Comparison of ENCODE assay signal across 22 cellular contexts in the genomic region with DNA sequence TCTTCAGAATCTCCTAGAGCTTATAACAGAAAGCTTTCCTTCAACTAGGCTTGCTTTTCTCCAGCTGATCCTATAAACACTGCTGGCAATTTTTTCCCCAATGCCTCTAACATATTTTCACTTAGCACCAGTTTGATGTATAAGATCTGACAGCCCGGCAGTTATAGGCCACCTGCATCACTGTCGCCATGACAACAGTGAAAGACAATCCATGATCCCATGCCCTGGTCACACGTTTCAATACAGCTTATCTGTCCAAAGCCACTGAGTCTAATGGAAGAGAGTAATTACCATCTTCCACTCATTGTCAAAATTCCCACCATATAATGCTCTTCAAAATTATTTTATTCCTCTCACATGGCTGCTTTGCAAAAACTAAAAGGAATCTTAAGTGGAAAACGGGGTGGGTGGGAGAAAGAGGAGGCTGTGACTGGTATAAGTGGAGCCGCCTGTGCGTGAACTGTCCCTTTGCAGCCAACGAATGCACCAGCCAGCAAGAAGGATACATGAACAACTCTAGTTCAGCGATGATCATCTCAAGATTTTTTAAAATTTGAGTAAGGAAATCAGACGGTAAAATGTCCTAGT. TPM values are rescaled to one million over a fixed set of nuclear protein-coding genes. Genes with fewer than 3 reads are reported as not detected.
DNase-seq lines count a peak whose midpoint lies in the region; ATAC-seq and TF ChIP-seq lines count a peak whose summit lies in the region.
"Had no signal": no experiment of that assay in that cellular context is flagged by ENCODE, and none has a peak within 500 bp of the region (broad histone marks: within the 10 kb centered on the region; RNA-seq: fewer than 3 reads in every experiment).

No MANE protein-coding gene starts in this region.

- DNase-seq in DMS153 (lab: John Stamatoyannopoulos, UW) (peak; percentile 50), DMS153 treated with DMSO at 0.1 percent for 48 hours (lab: John Stamatoyannopoulos, UW; ENCODE audit: unreplicated experiment) (no peak), NCI-H1417 treated with DMSO at 0.1 percent for 48 hours (lab: John Stamatoyannopoulos, UW) (peak; percentile 53), WERI-Rb-1 (peak; percentile 77), neuronal stem cell (ENCODE audit: low spot score) (peak; percentile 48), hypothalamus (lab: John Stamatoyannopoulos, UW) (no peak), tibial nerve (ENCODE audit: low spot score in 2 of 2) (no peak)
- DNase-seq: 8988T; activated CD4-positive, alpha-beta T cell treated with anti-CD3 and anti-CD28 coated beads, Interleukin-2, amount 50 U/mL, for 48 hours; activated gamma-delta T cell; adrenal gland; dorsolateral prefrontal cortex; KG1; kidney glomerular epithelial cell; naive thymus-derived CD8-positive, alpha-beta T cell; NCI-H1048; NCI-H345; stimulated activated CD4-positive, alpha-beta T cell treated with anti-CD3 and anti-CD28 coated beads, Interleukin-2, amount 100 ng/mL, for 48 hours had no signal

- no peak overlapping the region for H2BK12ac ChIP-seq in neuronal stem cell (ENCODE audit: low read length)

- H3K23ac ChIP-seq in neuronal stem cell (ENCODE audit: low read depth, low read length, poor library complexity) = no peak overlapping the region

- TF ChIP-seq EP300 in tibial nerve (IDR thresholded peaks at IDR 0.05) = no peak

- no peak overlapping the region for H3K14ac ChIP-seq in neuronal stem cell (ENCODE audit: low read length)

- H4K91ac ChIP-seq in neuronal stem cell (ENCODE audit: low read depth, low read length, poor library complexity) = no peak overlapping the region

- no peak overlapping the region for H3K27ac ChIP-seq in WERI-Rb-1
- no peak overlapping the region for H3K27ac ChIP-seq in neuronal stem cell (replicated peaks; ENCODE audit: low read length)
- H3K27ac ChIP-seq in tibial nerve = no peak overlapping the region
- H3K27ac ChIP-seq: adrenal gland, C4-2B, dorsolateral prefrontal cortex, skin epidermis, VCaP had no signal

- H2AK5ac ChIP-seq in neuronal stem cell (ENCODE audit: low read depth, low read length) = no peak overlapping the region

- H2BK120ac ChIP-seq in neuronal stem cell (ENCODE audit: low read depth, low read length) = no peak overlapping the region

- H2BK5ac ChIP-seq in neuronal stem cell (ENCODE audit: low read length) = no peak overlapping the region

- H3K4me1 ChIP-seq in neuronal stem cell (ENCODE audit: control insufficient read depth in 2 of 2, insufficient read depth in 1 of 2, low read depth in 1 of 2, low read length in 2 of 2) = peaks cover 8 to 23% of the 10 kb centered on the region in 2 donors
- peaks cover 0 to 7% (median 3%) of the 10 kb centered on the region in 4 donors for H3K4me1 ChIP-seq in tibial nerve
- H3K4me1 ChIP-seq: adrenal gland had no signal

- H3K9ac ChIP-seq in neuronal stem cell (ENCODE audit: low read depth, low read length, poor library complexity) = no peak overlapping the region

- no peak for ATAC-seq in HG03442 (IDR thresholded peaks at IDR 0.05; ENCODE audit: unreplicated experiment)
- ATAC-seq: naive thymus-derived CD8-positive, alpha-beta T cell had no signal

- H3K4me3 ChIP-seq in WERI-Rb-1 (ENCODE audit: low read depth, low read length) (no peak overlapping the region), neuronal stem cell (ENCODE audit: low read length in 2 of 2) (no peak overlapping the region), tibial nerve (no peak overlapping the region)
- H3K4me3 ChIP-seq: adrenal gland, dorsolateral prefrontal cortex, skin epidermis had no signal

- H3K9me3 ChIP-seq in WERI-Rb-1 (ENCODE audit: severe bottlenecking) (no peaks in the 10 kb centered on the region), neuronal stem cell (replicated peaks in 1 of 2; ENCODE audit: control insufficient read depth in 2 of 2, insufficient read depth in 1 of 2, low read depth in 1 of 2, low read length in 2 of 2) (no peaks in the 10 kb centered on the region), tibial nerve (no peaks in the 10 kb centered on the region)
- H3K9me3 ChIP-seq: adrenal gland had no signal

- H3K4me2 ChIP-seq in neuronal stem cell (ENCODE audit: insufficient read depth, low read length, poor library complexity, severe bottlenecking) = no peak overlapping the region

- no peak overlapping the region for H2BK15ac ChIP-seq in neuronal stem cell (ENCODE audit: low read length)

- no peak overlapping the region for H2AFZ ChIP-seq in neuronal stem cell (ENCODE audit: low read length)

- no peak overlapping the region for H4K8ac ChIP-seq in neuronal stem cell (ENCODE audit: low read depth, low read length)

- TF ChIP-seq CTCF in WERI-Rb-1 (IDR thresholded peaks at IDR 0.05; ENCODE audit: low read depth, low read length) (no peak), tibial nerve (IDR thresholded peaks at IDR 0.05) (no peak)

- H3K79me1 ChIP-seq in neuronal stem cell (ENCODE audit: low read depth, low read length) = no peaks in the 10 kb centered on the region

- no peaks in the 10 kb centered on the region for H3K36me3 ChIP-seq in WERI-Rb-1
- no peaks in the 10 kb centered on the region for H3K36me3 ChIP-seq in neuronal stem cell (replicated peaks in 1 of 2; ENCODE audit: control insufficient read depth in 2 of 2, insufficient read depth in 2 of 2, low read length in 2 of 2)
- no peaks in the 10 kb centered on the region for H3K36me3 ChIP-seq in tibial nerve
- H3K36me3 ChIP-seq: adrenal gland had no signal

- H3K4ac ChIP-seq in neuronal stem cell (ENCODE audit: low read length) = no peak overlapping the region

- no CpG with 5 or more reads among the region's 9 CpGs for WGBS in neuronal stem cell (ENCODE audit: extremely low coverage in 2 of 2, insufficient read length in 2 of 2, insufficient replicate concordance in 1 of 2), 2 donors
- 86 to 87% methylated on average over 9 of the region's 9 CpGs for WGBS in tibial nerve, 2 donors

- no peak overlapping the region for H3K18ac ChIP-seq in neuronal stem cell (ENCODE audit: low read length)

- H3K27me3 ChIP-seq in WERI-Rb-1 (ENCODE audit: insufficient read depth, low read depth, severe bottlenecking) (no peaks in the 10 kb centered on the region), neuronal stem cell (ENCODE audit: control insufficient read depth in 3 of 3, insufficient read depth in 3 of 3, low read depth in 1 of 3, low read length in 3 of 3) (no peaks in the 10 kb centered on the region), tibial nerve (no peaks in the 10 kb centered on the region)
- H3K27me3 ChIP-seq: adrenal gland, dorsolateral prefrontal cortex had no signal

- TF ChIP-seq POLR2A in tibial nerve (IDR thresholded peaks at IDR 0.05) = no peak

RNA-seq across cellular contexts. Expression of a gene that starts 44.3 kb away (rescaled TPM):
- polyA plus RNA-seq in neuronal stem cell (2013, experiment 1 of 2) = 12.3 TPM
- 12.9 TPM for polyA plus RNA-seq in neuronal stem cell (2013, experiment 2 of 2)
- total RNA-seq in tibial nerve = 10 to 100 TPM in 1 of 4 donors, 1 to 10 TPM in 3; 8.6 to 10.5 (median 9.4) TPM

Comparison
In these comparisons a context has a peak if more than half of its experiments do, and no peak if none do; other contexts are left out.
1. DNase-seq: peak in DMS153 (single experiment), NCI-H1417 treated with DMSO at 0.1 percent for 48 hours (single experiment), WERI-Rb-1 (single experiment) and neuronal stem cell (single experiment); none in DMS153 treated with DMSO at 0.1 percent for 48 hours (single experiment), hypothalamus (0 of 51) and tibial nerve (0 of 2).